19 cellular contexts compared by ENCODE assay signal in genomic region chr16:1256296-1256873, GRCh38. TPM values are rescaled to one million over a fixed set of nuclear protein-coding genes. Genes with fewer than 3 reads are reported as not detected.
"Had no signal": no experiment of that assay in that cellular context is flagged by ENCODE, and none has a peak within 500 bp of the region (broad histone marks: within the 10 kb centered on the region; RNA-seq: fewer than 3 reads in every experiment).

No MANE protein-coding gene starts in this region.

RNA-seq across cellular contexts. Expression of gene TPSD1, which starts 0.5 kb away (rescaled TPM):
- total RNA-seq: activated CD4-positive, alpha-beta memory T cell treated with anti-CD3 and anti-CD28 coated beads, Interleukin-2, amount 10 ng/mL, durations not matched to agents 7 days and 5 days; activated CD4-positive, alpha-beta T cell treated with anti-CD3 and anti-CD28 coated beads for 36 hours; activated CD4-positive, alpha-beta T cell treated with anti-CD3 and anti-CD28 coated beads, Interleukin-2, amount 10 ng/mL, durations not matched to agents 7 days and 5 days; activated CD8-positive, alpha-beta memory T cell treated with anti-CD3 and anti-CD28 coated beads, Interleukin-2, amount 10 ng/mL, durations not matched to agents 7 days and 5 days; activated CD8-positive, alpha-beta T cell treated with anti-CD3 and anti-CD28 coated beads, Interleukin-2, amount 10 ng/mL, durations not matched to agents 7 days and 5 days; activated naive CD4-positive, alpha-beta T cell treated with anti-CD3 and anti-CD28 coated beads for 36 hours; activated naive CD4-positive, alpha-beta T cell treated with anti-CD3 and anti-CD28 coated beads, Interleukin-2, amount 50 U/mL, for 72 hours; activated naive CD8-positive, alpha-beta T cell treated with anti-CD3 and anti-CD28 coated beads for 36 hours; activated T-helper 2 cell treated with anti-CD3 and anti-CD28 coated beads, Interferon-gamma antibody, Interleukin-2, Interleukin-4, amounts not matched to agents 10 μg/mL and 5 μg/mL and 100 μg/mL, durations not matched to agents 14 hours and 24 hours and 36 hours; adrenal gland; aorta; astrocyte; cardiac septum; T-helper 1 cell treated with Interleukin-12 subunit alpha and Interleukin-12 subunit beta and Interleukin-4 antibody, amounts not matched to agents 30 ng/mL and 1 ng/mL, for 36 hours; T-helper 17 cell; T-helper 2 cell treated with Interferon-gamma antibody and Interleukin-4, amounts not matched to agents 100 ng/mL and 5 ng/mL, for 36 hours had no signal

RNA-seq across cellular contexts. Expression of gene TPSAB1, which starts 15.9 kb away (rescaled TPM):
- total RNA-seq: activated CD4-positive, alpha-beta memory T cell treated with anti-CD3 and anti-CD28 coated beads, Interleukin-2, amount 10 ng/mL, durations not matched to agents 7 days and 5 days; activated CD4-positive, alpha-beta T cell treated with anti-CD3 and anti-CD28 coated beads for 36 hours; activated CD4-positive, alpha-beta T cell treated with anti-CD3 and anti-CD28 coated beads, Interleukin-2, amount 10 ng/mL, durations not matched to agents 7 days and 5 days; activated CD8-positive, alpha-beta memory T cell treated with anti-CD3 and anti-CD28 coated beads, Interleukin-2, amount 10 ng/mL, durations not matched to agents 7 days and 5 days; activated CD8-positive, alpha-beta T cell treated with anti-CD3 and anti-CD28 coated beads, Interleukin-2, amount 10 ng/mL, durations not matched to agents 7 days and 5 days; activated naive CD4-positive, alpha-beta T cell treated with anti-CD3 and anti-CD28 coated beads for 36 hours; activated naive CD8-positive, alpha-beta T cell treated with anti-CD3 and anti-CD28 coated beads for 36 hours; activated T-helper 2 cell treated with anti-CD3 and anti-CD28 coated beads, Interferon-gamma antibody, Interleukin-2, Interleukin-4, amounts not matched to agents 10 μg/mL and 5 μg/mL and 100 μg/mL, durations not matched to agents 14 hours and 24 hours and 36 hours; astrocyte; T-helper 1 cell treated with Interleukin-12 subunit alpha and Interleukin-12 subunit beta and Interleukin-4 antibody, amounts not matched to agents 30 ng/mL and 1 ng/mL, for 36 hours; T-helper 17 cell; T-helper 2 cell treated with Interferon-gamma antibody and Interleukin-4, amounts not matched to agents 100 ng/mL and 5 ng/mL, for 36 hours; WTC11 had no signal

RNA-seq across cellular contexts. Expression of gene TPSB2, which starts 26.4 kb away (rescaled TPM):
- total RNA-seq: activated CD4-positive, alpha-beta memory T cell treated with anti-CD3 and anti-CD28 coated beads, Interleukin-2, amount 10 ng/mL, durations not matched to agents 7 days and 5 days; activated CD4-positive, alpha-beta T cell treated with anti-CD3 and anti-CD28 coated beads for 36 hours; activated CD4-positive, alpha-beta T cell treated with anti-CD3 and anti-CD28 coated beads, Interleukin-2, amount 10 ng/mL, durations not matched to agents 7 days and 5 days; activated CD8-positive, alpha-beta memory T cell treated with anti-CD3 and anti-CD28 coated beads, Interleukin-2, amount 10 ng/mL, durations not matched to agents 7 days and 5 days; activated CD8-positive, alpha-beta T cell treated with anti-CD3 and anti-CD28 coated beads, Interleukin-2, amount 10 ng/mL, durations not matched to agents 7 days and 5 days; activated naive CD4-positive, alpha-beta T cell treated with anti-CD3 and anti-CD28 coated beads for 36 hours; activated naive CD8-positive, alpha-beta T cell treated with anti-CD3 and anti-CD28 coated beads for 36 hours; activated T-helper 2 cell treated with anti-CD3 and anti-CD28 coated beads, Interferon-gamma antibody, Interleukin-2, Interleukin-4, amounts not matched to agents 10 μg/mL and 5 μg/mL and 100 μg/mL, durations not matched to agents 14 hours and 24 hours and 36 hours; astrocyte; T-helper 1 cell treated with Interleukin-12 subunit alpha and Interleukin-12 subunit beta and Interleukin-4 antibody, amounts not matched to agents 30 ng/mL and 1 ng/mL, for 36 hours; T-helper 17 cell; T-helper 2 cell treated with Interferon-gamma antibody and Interleukin-4, amounts not matched to agents 100 ng/mL and 5 ng/mL, for 36 hours had no signal

RNA-seq across cellular contexts. Expression of gene TPSG1, which starts 31.3 kb away (rescaled TPM):
- total RNA-seq: activated CD4-positive, alpha-beta memory T cell treated with anti-CD3 and anti-CD28 coated beads, Interleukin-2, amount 10 ng/mL, durations not matched to agents 7 days and 5 days; activated CD4-positive, alpha-beta T cell treated with anti-CD3 and anti-CD28 coated beads for 36 hours; activated CD4-positive, alpha-beta T cell treated with anti-CD3 and anti-CD28 coated beads, Interleukin-2, amount 10 ng/mL, durations not matched to agents 7 days and 5 days; activated CD8-positive, alpha-beta memory T cell treated with anti-CD3 and anti-CD28 coated beads, Interleukin-2, amount 10 ng/mL, durations not matched to agents 7 days and 5 days; activated CD8-positive, alpha-beta T cell treated with anti-CD3 and anti-CD28 coated beads, Interleukin-2, amount 10 ng/mL, durations not matched to agents 7 days and 5 days; activated naive CD4-positive, alpha-beta T cell treated with anti-CD3 and anti-CD28 coated beads for 36 hours; activated naive CD4-positive, alpha-beta T cell treated with anti-CD3 and anti-CD28 coated beads, Interleukin-2, amount 50 U/mL, for 72 hours; activated naive CD8-positive, alpha-beta T cell treated with anti-CD3 and anti-CD28 coated beads for 36 hours; activated T-helper 2 cell treated with anti-CD3 and anti-CD28 coated beads, Interferon-gamma antibody, Interleukin-2, Interleukin-4, amounts not matched to agents 10 μg/mL and 5 μg/mL and 100 μg/mL, durations not matched to agents 14 hours and 24 hours and 36 hours; astrocyte; body of pancreas; cardiac septum; T-cell; T-helper 1 cell treated with Interleukin-12 subunit alpha and Interleukin-12 subunit beta and Interleukin-4 antibody, amounts not matched to agents 30 ng/mL and 1 ng/mL, for 36 hours; T-helper 17 cell; T-helper 2 cell treated with Interferon-gamma antibody and Interleukin-4, amounts not matched to agents 100 ng/mL and 5 ng/mL, for 36 hours; WTC11 had no signal
